In the genomic region with DNA sequence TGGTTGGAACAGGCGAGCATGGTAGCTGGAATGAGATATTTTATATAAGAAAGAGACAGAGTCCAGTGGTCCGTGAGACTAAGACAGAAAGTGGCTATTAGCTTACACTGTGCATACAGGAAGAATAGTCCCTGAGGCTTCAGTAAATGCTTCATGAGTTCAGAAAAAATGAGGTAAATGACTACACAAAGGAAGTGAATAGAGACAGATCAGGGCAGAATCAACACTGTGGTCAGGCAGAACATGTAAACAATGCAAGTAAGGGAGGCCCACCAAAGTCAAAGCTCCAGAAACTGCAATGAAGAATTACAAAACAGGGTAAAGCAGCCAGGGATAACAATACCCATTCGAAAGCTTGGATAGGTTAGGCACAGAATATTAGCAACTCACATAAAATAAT, we compare ENCODE assay signal across 8 cellular contexts. TPM values are rescaled to one million over a fixed set of nuclear protein-coding genes. Genes with fewer than 3 reads are reported as not detected.
DNase-seq lines count a peak whose midpoint lies in the region; ATAC-seq lines count a peak whose summit lies in the region.

No MANE protein-coding gene starts in this region.

- intact Hi-C loops in activated T-helper 2 cell treated with anti-CD3 and anti-CD28 coated beads, Interferon-gamma antibody, Interleukin-2, Interleukin-4, amounts not matched to agents 10 μg/mL and 5 μg/mL and 100 μg/mL, durations not matched to agents 14 hours and 24 hours and 36 hours (cut with micrococcal nuclease) = no loop called here

- CTCF ChIA-PET in activated naive CD4-positive, alpha-beta T cell treated with anti-CD3 and anti-CD28 coated beads, Interleukin-2, amount 10 ng/mL, durations not matched to agents 7 days and 5 days (lab: Charles Lee) = no interaction called here

- H3K9me3 Mint-ChIP-seq in activated T-helper 2 cell treated with anti-CD3 and anti-CD28 coated beads, Interferon-gamma antibody, Interleukin-2, Interleukin-4, amounts not matched to agents 10 μg/mL and 5 μg/mL and 100 μg/mL, durations not matched to agents 14 hours and 24 hours and 36 hours = no peaks in the 10 kb centered on the region
- no peaks in the 10 kb centered on the region for H3K9me3 Mint-ChIP-seq in activated naive CD4-positive, alpha-beta T cell treated with anti-CD3 and anti-CD28 coated beads, Interleukin-2, amount 10 ng/mL, durations not matched to agents 7 days and 5 days

- peaks cover 4% of the 10 kb centered on the region for H3K4me1 Mint-ChIP-seq in activated T-helper 2 cell treated with anti-CD3 and anti-CD28 coated beads, Interferon-gamma antibody, Interleukin-2, Interleukin-4, amounts not matched to agents 10 μg/mL and 5 μg/mL and 100 μg/mL, durations not matched to agents 14 hours and 24 hours and 36 hours (ENCODE audit: low read depth)
- H3K4me1 Mint-ChIP-seq in activated naive CD4-positive, alpha-beta T cell treated with anti-CD3 and anti-CD28 coated beads, Interleukin-2, amount 10 ng/mL, durations not matched to agents 7 days and 5 days = peaks cover 11% of the 10 kb centered on the region

- H3K4me3 Mint-ChIP-seq in activated T-helper 2 cell treated with anti-CD3 and anti-CD28 coated beads, Interferon-gamma antibody, Interleukin-2, Interleukin-4, amounts not matched to agents 10 μg/mL and 5 μg/mL and 100 μg/mL, durations not matched to agents 14 hours and 24 hours and 36 hours (ENCODE audit: low read depth) = no peak overlapping the region
- no peak overlapping the region for H3K4me3 Mint-ChIP-seq in activated naive CD4-positive, alpha-beta T cell treated with anti-CD3 and anti-CD28 coated beads, Interleukin-2, amount 10 ng/mL, durations not matched to agents 7 days and 5 days

- ATAC-seq in GM18868 (IDR thresholded peaks at IDR 0.05; ENCODE audit: unreplicated experiment) = peak; percentile 98

- peak; percentile 92 for DNase-seq in H4 (ENCODE audit: low spot score)
- DNase-seq in NCI-H1930 (lab: John Stamatoyannopoulos, UW) = peak; percentile 56 to 61
- peak; percentile 65 for DNase-seq in non-pigmented ciliary epithelial cell (ENCODE audit: low read depth)
- DNase-seq in HT-29 (ENCODE audit: low spot score) = no peak
- no peak for DNase-seq in activated T-helper 2 cell treated with anti-CD3 and anti-CD28 coated beads, Interferon-gamma antibody, Interleukin-2, Interleukin-4, amounts not matched to agents 10 μg/mL and 5 μg/mL and 100 μg/mL, durations not matched to agents 14 hours and 24 hours and 36 hours (ENCODE audit: low spot score)
- no peak for DNase-seq in activated naive CD4-positive, alpha-beta T cell treated with anti-CD3 and anti-CD28 coated beads, Interleukin-2, amount 10 ng/mL, durations not matched to agents 7 days and 5 days
- no peak for DNase-seq in COR-L47 (lab: John Stamatoyannopoulos, UW)

- H3K27me3 Mint-ChIP-seq in activated T-helper 2 cell treated with anti-CD3 and anti-CD28 coated beads, Interferon-gamma antibody, Interleukin-2, Interleukin-4, amounts not matched to agents 10 μg/mL and 5 μg/mL and 100 μg/mL, durations not matched to agents 14 hours and 24 hours and 36 hours (ENCODE audit: low read depth) = peaks cover 10% of the 10 kb centered on the region
- H3K27me3 Mint-ChIP-seq in activated naive CD4-positive, alpha-beta T cell treated with anti-CD3 and anti-CD28 coated beads, Interleukin-2, amount 10 ng/mL, durations not matched to agents 7 days and 5 days = no peaks in the 10 kb centered on the region

- no peak overlapping the region for H3K27ac Mint-ChIP-seq in activated T-helper 2 cell treated with anti-CD3 and anti-CD28 coated beads, Interferon-gamma antibody, Interleukin-2, Interleukin-4, amounts not matched to agents 10 μg/mL and 5 μg/mL and 100 μg/mL, durations not matched to agents 14 hours and 24 hours and 36 hours
- H3K27ac Mint-ChIP-seq in activated naive CD4-positive, alpha-beta T cell treated with anti-CD3 and anti-CD28 coated beads, Interleukin-2, amount 10 ng/mL, durations not matched to agents 7 days and 5 days = no peak overlapping the region

- H3K36me3 Mint-ChIP-seq in activated T-helper 2 cell treated with anti-CD3 and anti-CD28 coated beads, Interferon-gamma antibody, Interleukin-2, Interleukin-4, amounts not matched to agents 10 μg/mL and 5 μg/mL and 100 μg/mL, durations not matched to agents 14 hours and 24 hours and 36 hours (ENCODE audit: low read depth) = no peaks in the 10 kb centered on the region
- H3K36me3 Mint-ChIP-seq in activated naive CD4-positive, alpha-beta T cell treated with anti-CD3 and anti-CD28 coated beads, Interleukin-2, amount 10 ng/mL, durations not matched to agents 7 days and 5 days = no peaks in the 10 kb centered on the region

RNA-seq across cellular contexts. Expression of gene ABCA10, which starts 4.8 kb away (rescaled TPM):
- 0.80 and 1.8 TPM in 2 replicates for total RNA-seq in H4 (2014; rRNA removed; shearing (Covaris generic))
- total RNA-seq in HT-29 (2014; rRNA removed; shearing (Covaris generic)) = 0.25 and 0.29 TPM in 2 replicates
- 0.07 and 0.23 TPM in 2 replicates for total RNA-seq in activated T-helper 2 cell treated with anti-CD3 and anti-CD28 coated beads, Interferon-gamma antibody, Interleukin-2, Interleukin-4, amounts not matched to agents 10 μg/mL and 5 μg/mL and 100 μg/mL, durations not matched to agents 14 hours and 24 hours and 36 hours

Comparison
In these comparisons a context has a peak if more than half of its experiments do, and no peak if none do; other contexts are left out.
1. DNase-seq: peak in H4 (single experiment), NCI-H1930 (2 of 2) and non-pigmented ciliary epithelial cell (single experiment); none in HT-29 (single experiment), activated T-helper 2 cell treated with anti-CD3 and anti-CD28 coated beads, Interferon-gamma antibody, Interleukin-2, Interleukin-4, amounts not matched to agents 10 μg/mL and 5 μg/mL and 100 μg/mL, durations not matched to agents 14 hours and 24 hours and 36 hours (single experiment), activated naive CD4-positive, alpha-beta T cell treated with anti-CD3 and anti-CD28 coated beads, Interleukin-2, amount 10 ng/mL, durations not matched to agents 7 days and 5 days (single experiment) and COR-L47 (single experiment).